Comparison of ENCODE assay signal across 28 cellular contexts in the genomic region with DNA sequence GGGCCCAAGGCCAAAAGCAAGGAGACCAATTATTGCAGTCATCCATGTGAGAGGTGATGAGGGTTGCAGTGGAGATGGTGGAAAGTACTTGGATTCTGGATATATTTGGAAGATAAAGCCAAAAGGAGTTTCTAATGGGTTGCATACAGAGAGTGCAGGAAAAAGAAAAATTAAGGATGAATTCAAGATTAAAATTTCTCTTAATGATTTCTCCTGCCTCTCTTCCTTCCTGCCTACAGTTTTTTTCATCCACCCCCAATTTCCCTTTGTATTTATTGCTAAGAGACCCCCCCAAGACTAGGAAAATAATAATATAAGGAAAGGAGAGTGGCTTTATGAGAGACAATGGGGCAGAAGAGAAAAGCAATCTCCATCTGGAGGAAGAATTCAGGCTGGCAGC.
"Had no signal": no experiment of that assay in that cellular context is flagged by ENCODE, and none has a peak within 500 bp of the region (broad histone marks: within the 10 kb centered on the region; RNA-seq: fewer than 3 reads in every experiment).

No MANE protein-coding gene starts in this region.

- H3K9me3 ChIP-seq: esophagus muscularis mucosa, heart right ventricle, left lung, mucosa of descending colon, neutrophil, right lobe of liver, testis, tibial artery had no signal

- H3K27ac Mint-ChIP-seq: mesothelial cell of epicardium; natural killer cell treated with Interleukin-12 subunit alpha and Interleukin-12 subunit beta and Interleukin-15 and Interleukin-18, amount 100 ng/mL, for 72 hours; progenitor cell of endocrine pancreas; stimulated activated effector memory CD8-positive, alpha-beta T cell treated with anti-CD3 and anti-CD28 coated beads, Interleukin-12 subunit alpha, Interleukin-12 subunit beta, amount 100 ng/mL, for 72 hours; type B pancreatic cell had no signal

- H3K4me1 ChIP-seq: esophagus muscularis mucosa, heart right ventricle, left lung, parathyroid adenoma, right lobe of liver, testis, tibial artery had no signal

- H3K9me3 Mint-ChIP-seq: mesothelial cell of epicardium; natural killer cell treated with Interleukin-12 subunit alpha and Interleukin-12 subunit beta and Interleukin-15 and Interleukin-18, amount 100 ng/mL, for 72 hours; neural crest cell; stimulated activated effector memory CD8-positive, alpha-beta T cell treated with anti-CD3 and anti-CD28 coated beads, Interleukin-12 subunit alpha, Interleukin-12 subunit beta, amount 100 ng/mL, for 72 hours; type B pancreatic cell had no signal

- DNase-seq: dermis blood vessel endothelial cell; effector memory CD4-positive, alpha-beta T cell; foreskin melanocyte; glutamatergic neuron; heart right ventricle; hippocampal formation; left cardiac atrium; left lung; mesenchymal stem cell; mucosa of descending colon; naive B cell; right lobe of liver; small intestine; stimulated activated CD4-positive, alpha-beta T cell treated with anti-CD3 and anti-CD28 coated beads, Interleukin-2, amount 100 ng/mL, for 24 hours; stimulated activated CD4-positive, alpha-beta T cell treated with anti-CD3 and anti-CD28 coated beads, Interleukin-4, amount 100 ng/mL, for 24 hours; stimulated activated naive CD8-positive, alpha-beta T cell treated with anti-CD3 and anti-CD28 coated beads, Interleukin-15, Interleukin-2, amounts not matched to agents 100 U/mL and 50 U/mL, for 24 hours; substantia nigra; testis; tibial artery had no signal

- ATAC-seq: heart right ventricle; left cardiac atrium; left lung; mucosa of descending colon; natural killer cell treated with Interleukin-12 subunit alpha and Interleukin-12 subunit beta and Interleukin-15 and Interleukin-18, amount 100 ng/mL, for 72 hours; right lobe of liver; stimulated activated effector memory CD8-positive, alpha-beta T cell treated with anti-CD3 and anti-CD28 coated beads, Interleukin-12 subunit alpha, Interleukin-12 subunit beta, amount 100 ng/mL, for 72 hours; stimulated activated naive CD8-positive, alpha-beta T cell treated with anti-CD3 and anti-CD28 coated beads, Interleukin-15, Interleukin-2, amounts not matched to agents 100 U/mL and 50 U/mL, for 24 hours had no signal

- H3K4me3 ChIP-seq: esophagus muscularis mucosa, heart right ventricle, left lung, mucosa of descending colon, right lobe of liver, testis, tibial artery had no signal

- H3K4me1 Mint-ChIP-seq: mesothelial cell of epicardium; naive B cell; neural crest cell; stimulated activated effector memory CD8-positive, alpha-beta T cell treated with anti-CD3 and anti-CD28 coated beads, Interleukin-12 subunit alpha, Interleukin-12 subunit beta, amount 100 ng/mL, for 72 hours had no signal

- H3K36me3 ChIP-seq: esophagus muscularis mucosa, heart right ventricle, left lung, neutrophil, right lobe of liver, tibial artery had no signal

- H3K36me3 Mint-ChIP-seq: mesothelial cell of epicardium; naive B cell; natural killer cell treated with Interleukin-12 subunit alpha and Interleukin-12 subunit beta and Interleukin-15 and Interleukin-18, amount 100 ng/mL, for 72 hours; stimulated activated effector memory CD8-positive, alpha-beta T cell treated with anti-CD3 and anti-CD28 coated beads, Interleukin-12 subunit alpha, Interleukin-12 subunit beta, amount 100 ng/mL, for 72 hours; type B pancreatic cell had no signal

- H3K4me3 Mint-ChIP-seq: mesothelial cell of epicardium; naive B cell; natural killer cell treated with Interleukin-12 subunit alpha and Interleukin-12 subunit beta and Interleukin-15 and Interleukin-18, amount 100 ng/mL, for 72 hours; neural crest cell; stimulated activated effector memory CD8-positive, alpha-beta T cell treated with anti-CD3 and anti-CD28 coated beads, Interleukin-12 subunit alpha, Interleukin-12 subunit beta, amount 100 ng/mL, for 72 hours; type B pancreatic cell had no signal

- H3K27ac ChIP-seq: esophagus muscularis mucosa, heart right ventricle, left lung, neutrophil, parathyroid adenoma, right lobe of liver, testis, tibial artery had no signal
